8 cellular contexts compared by ENCODE assay signal in genomic region chrX:45768666-45769065, GRCh38.
DNase-seq lines count a peak whose midpoint lies in the region; ATAC-seq, FAIRE-seq and TF ChIP-seq lines count a peak whose summit lies in the region.

No MANE protein-coding gene starts in this region.

- peaks cover 45% of the 10 kb centered on the region for H3K4me1 Mint-ChIP-seq in activated CD4-positive, alpha-beta T cell treated with anti-CD3 and anti-CD28 coated beads for 36 hours

- H3K4me3 ChIP-seq in kidney (ENCODE audit: low read length in 2 of 2) (peak overlapping the region; percentile 79 to 88), suprapubic skin (peak overlapping the region; percentile 49)

- intact Hi-C loops in activated CD4-positive, alpha-beta T cell treated with anti-CD3 and anti-CD28 coated beads for 36 hours (cut with DNase I, micrococcal nuclease), result loop anchor here in 1 of 2 experiments (10.0 kb wide), 2 partner anchors 806 to 894 kb away; partner anchors contain the start of genes CHST7 and KDM6A
- intact Hi-C loops in kidney (cut with DNase I), result no loop called here

- H3K4me1 ChIP-seq in kidney (ENCODE audit: control insufficient read depth in 1 of 2, insufficient read depth in 1 of 2, low read depth in 1 of 2, low read length in 2 of 2), result peaks cover 0 to 2% of the 10 kb centered on the region in 2 donors
- H3K4me1 ChIP-seq in suprapubic skin, result peaks cover 28% of the 10 kb centered on the region

- FAIRE-seq in kidney (lab: Jason Lieb, UNC) (peak; percentile 94), H54 (lab: Jason Lieb, UNC) (no peak)

- H3K27me3 Mint-ChIP-seq in activated CD4-positive, alpha-beta T cell treated with anti-CD3 and anti-CD28 coated beads for 36 hours, result no peaks in the 10 kb centered on the region

- no peak for ATAC-seq in activated CD4-positive, alpha-beta T cell treated with anti-CD3 and anti-CD28 coated beads for 36 hours
- no peak for ATAC-seq in activated naive CD4-positive, alpha-beta T cell treated with anti-CD3 and anti-CD28 coated beads, Interleukin-2, amount 50 U/mL, for 72 hours
- ATAC-seq in GM21526 (IDR thresholded peaks at IDR 0.05; ENCODE audit: low FRiP score, unreplicated experiment), result no peak

- POLR2A ChIA-PET in activated CD4-positive, alpha-beta T cell treated with anti-CD3 and anti-CD28 coated beads for 36 hours (lab: Charles Lee), result interaction anchor here (1.1 to 1.5 kb wide), 3 partner anchors 35 to 40 kb away, joined by 4 to 5 read pairs (median 5); no protein-coding TSS in a partner anchor

- CTCF ChIA-PET in activated CD4-positive, alpha-beta T cell treated with anti-CD3 and anti-CD28 coated beads for 36 hours (lab: Charles Lee), result interaction anchor here (1.2 to 3.9 kb wide), 2 partner anchors 27 to 33 kb away, joined by 3 to 25 read pairs; no protein-coding TSS in a partner anchor

- H3K27ac Mint-ChIP-seq in activated CD4-positive, alpha-beta T cell treated with anti-CD3 and anti-CD28 coated beads for 36 hours, result peak overlapping the region; percentile 98
- H3K27ac Mint-ChIP-seq in activated naive CD4-positive, alpha-beta T cell treated with anti-CD3 and anti-CD28 coated beads, Interleukin-2, amount 50 U/mL, for 72 hours, result peak overlapping the region; percentile 92 to 98

- peak overlapping the region; percentile 87 to 94 for H3K27ac ChIP-seq in kidney (ENCODE audit: low read depth in 2 of 2, low read length in 2 of 2)
- peak overlapping the region; percentile 87 for H3K27ac ChIP-seq in suprapubic skin

- H3K36me3 Mint-ChIP-seq in activated CD4-positive, alpha-beta T cell treated with anti-CD3 and anti-CD28 coated beads for 36 hours (ENCODE audit: low read depth), result peaks cover 60% of the 10 kb centered on the region
- H3K36me3 Mint-ChIP-seq in activated naive CD4-positive, alpha-beta T cell treated with anti-CD3 and anti-CD28 coated beads, Interleukin-2, amount 50 U/mL, for 72 hours, result peaks cover 21 to 26% of the 10 kb centered on the region in 2 donors

- H3K9me3 Mint-ChIP-seq in activated CD4-positive, alpha-beta T cell treated with anti-CD3 and anti-CD28 coated beads for 36 hours (ENCODE audit: low read depth), result no peaks in the 10 kb centered on the region
- no peaks in the 10 kb centered on the region for H3K9me3 Mint-ChIP-seq in activated naive CD4-positive, alpha-beta T cell treated with anti-CD3 and anti-CD28 coated beads, Interleukin-2, amount 50 U/mL, for 72 hours

- TF ChIP-seq EP300 in suprapubic skin (IDR thresholded peaks at IDR 0.05), result no peak

- DNase-seq in activated CD4-positive, alpha-beta T cell treated with anti-CD3 and anti-CD28 coated beads for 36 hours, result no peak
- DNase-seq in activated CD4-positive, alpha-beta T cell treated with anti-CD3 and anti-CD28 coated beads, Interleukin-2, amount 50 U/mL, for 48 hours, result no peak
- DNase-seq in activated naive CD4-positive, alpha-beta T cell treated with anti-CD3 and anti-CD28 coated beads, Interleukin-2, amount 50 U/mL, for 72 hours (ENCODE audit: low spot score in 2 of 2), result no peak
- DNase-seq in kidney, result no peak
- no peak for DNase-seq in suprapubic skin (ENCODE audit: low spot score in 2 of 2)
- no peak for DNase-seq in C1 segment of cervical spinal cord (lab: John Stamatoyannopoulos, UW)
- DNase-seq in H54 (ENCODE audit: insufficient read length, low spot score), result no peak

- TF ChIP-seq CTCF in kidney (IDR thresholded peaks at IDR 0.05; ENCODE audit: borderline replicate concordance, extremely low read depth, insufficient read depth) (no peak), suprapubic skin (IDR thresholded peaks at IDR 0.05) (no peak)

- WGBS in suprapubic skin, result 38% methylated on average over 2 of the region's 2 CpGs

- H3K36me3 ChIP-seq in kidney (ENCODE audit: control insufficient read depth in 1 of 2, insufficient read depth in 2 of 2, low read length in 2 of 2) (no peaks in the 10 kb centered on the region), suprapubic skin (no peaks in the 10 kb centered on the region)

- H3K9me3 ChIP-seq in kidney (ENCODE audit: control insufficient read depth in 1 of 2, low read length in 2 of 2) (no peaks in the 10 kb centered on the region), suprapubic skin (no peaks in the 10 kb centered on the region)

- peak overlapping the region; percentile 17 to 94 for H3K9ac ChIP-seq in kidney (ENCODE audit: low read length in 2 of 2)

- no peaks in the 10 kb centered on the region for H3K27me3 ChIP-seq in suprapubic skin

- TF ChIP-seq POLR2A in suprapubic skin (IDR thresholded peaks at IDR 0.05) (no peak), H54 (IDR thresholded peaks at IDR 0.05; ENCODE audit: low read depth, low read length) (no peak)

- H3K4me3 Mint-ChIP-seq in activated CD4-positive, alpha-beta T cell treated with anti-CD3 and anti-CD28 coated beads for 36 hours, result peak overlapping the region; percentile 77
